1 cellular context compared by ENCODE assay signal in genomic region chr3:194344012-194344411, GRCh38.
TF ChIP-seq lines count a peak whose summit lies in the region.

No MANE protein-coding gene starts in this region.

TF ChIP-seq in endothelial cell of umbilical vein, 7 proteins besides CTCF, POLR2A, EP300 and RAD21 (continued from another document):
- TF ChIP-seq POLR2AphosphoS5 (IDR thresholded peaks at IDR 0.05; ENCODE audit: insufficient read depth, low read depth, low read length) (no peak), FOS (IDR thresholded peaks at IDR 0.05; ENCODE audit: borderline replicate concordance, insufficient read depth, low read length) (no peak), JUN (IDR thresholded peaks at IDR 0.05; ENCODE audit: borderline replicate concordance, insufficient read depth, insufficient read length, low read depth) (no peak)
